Comparison of ENCODE assay signal across 31 cellular contexts in the genomic region with DNA sequence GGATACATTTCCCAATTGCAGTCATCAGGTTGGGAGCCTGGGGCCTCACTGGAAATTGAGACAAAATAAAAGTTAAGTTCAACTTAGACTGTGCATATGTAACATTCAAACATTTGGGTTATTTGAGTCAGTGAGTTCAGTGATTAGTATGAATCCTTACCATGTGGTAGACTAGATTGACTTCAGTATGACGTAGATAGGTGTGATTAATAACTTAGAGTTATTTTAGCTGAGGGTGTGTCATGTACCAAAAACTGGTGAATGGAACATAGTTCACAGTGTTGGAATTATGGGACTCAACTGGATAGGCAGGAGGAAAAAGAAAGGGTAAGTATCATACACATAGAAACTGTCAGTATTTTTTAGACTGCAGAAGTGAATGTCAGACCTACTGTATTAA. TPM values are rescaled to one million over a fixed set of nuclear protein-coding genes. Genes with fewer than 3 reads are reported as not detected.
DNase-seq lines count a peak whose midpoint lies in the region; ATAC-seq, FAIRE-seq and TF ChIP-seq lines count a peak whose summit lies in the region.
"Had no signal": no experiment of that assay in that cellular context is flagged by ENCODE, and none has a peak within 500 bp of the region (broad histone marks: within the 10 kb centered on the region; RNA-seq: fewer than 3 reads in every experiment).

No MANE protein-coding gene starts in this region.

- H3K27me3 ChIP-seq in HUES48 (ENCODE audit: control insufficient read depth, insufficient read depth, low read length) = no peaks in the 10 kb centered on the region
- H3K27me3 ChIP-seq in H1 (replicated peaks in 1 of 4; ENCODE audit: control insufficient read depth in 3 of 4, extremely low read depth in 1 of 4, insufficient read depth in 3 of 4, low read length in 3 of 4) = no peaks in the 10 kb centered on the region
- no peaks in the 10 kb centered on the region for H3K27me3 ChIP-seq in small intestine (ENCODE audit: control insufficient read depth in 2 of 2, insufficient read depth in 2 of 2, low read length in 2 of 2)
- H3K27me3 ChIP-seq: BLaER1, body of pancreas, esophagus squamous epithelium, stomach, transverse colon had no signal

- CTCF ChIA-PET in H1 (lab: Charles Lee; ENCODE audit: partially characterized antibody) = interaction anchor here (0.8 to 1.6 kb wide), 5 partner anchors 11 to 297 kb away, joined by 3 to 6 read pairs (median 3); no protein-coding TSS in a partner anchor

- peaks cover 24% of the 10 kb centered on the region for H3K4me1 ChIP-seq in HUES48 (ENCODE audit: control insufficient read depth, insufficient read depth, low read length)
- peaks cover 0 to 16% (median 5%) of the 10 kb centered on the region in 4 experiments; a peak in 5 of 7 replicates for H3K4me1 ChIP-seq in H1 (replicated peaks in 1 of 4; ENCODE audit: control insufficient read depth in 3 of 4, insufficient read depth in 4 of 4, low read length in 3 of 4)
- no peaks in the 10 kb centered on the region for H3K4me1 ChIP-seq in small intestine (ENCODE audit: control insufficient read depth in 2 of 2, insufficient read depth in 1 of 2, low read depth in 1 of 2, low read length in 1 of 2)
- H3K4me1 ChIP-seq: A549, body of pancreas, esophagus squamous epithelium, stomach, transverse colon had no signal

- H3K27ac ChIP-seq in HUES48 (ENCODE audit: low read depth, low read length) (peak overlapping the region; percentile 21), H1 (ENCODE audit: low read depth, low read length) (no peak overlapping the region), small intestine (ENCODE audit: low read depth in 1 of 2, low read length in 1 of 2) (no peak overlapping the region)
- H3K27ac ChIP-seq: A549, BLaER1, body of pancreas, esophagus squamous epithelium, KMS-11, transverse colon had no signal

- no peak overlapping the region for H2BK120ac ChIP-seq in H1 (replicated peaks; ENCODE audit: low read depth, low read length)

- H3K14ac ChIP-seq in H1 (ENCODE audit: insufficient read length) = no peak overlapping the region

- H3K9ac ChIP-seq in HUES48 (ENCODE audit: low read depth, low read length) (no peak overlapping the region), H1 (replicated peaks in 1 of 4; ENCODE audit: extremely low read depth in 1 of 4, low read depth in 3 of 4, low read length in 3 of 4) (no peak overlapping the region)
- H3K9ac ChIP-seq: BLaER1, KMS-11 had no signal

- H2BK5ac ChIP-seq in H1 (ENCODE audit: low read depth, low read length) = no peak overlapping the region

- no peak overlapping the region for H3K4me3 Mint-ChIP-seq in activated T-cell treated with anti-CD3 and anti-CD28 coated beads, Interleukin-2, amount 50 U/mL, for 72 hours
- H3K4me3 Mint-ChIP-seq: activated naive CD8-positive, alpha-beta T cell treated with anti-CD3 and anti-CD28 coated beads, Interleukin-2, amount 10 ng/mL, durations not matched to agents 7 days and 5 days; naive thymus-derived CD4-positive, alpha-beta T cell had no signal

- FAIRE-seq in H1 (lab: Jason Lieb, UNC) = no peak
- no peak for FAIRE-seq in small intestine (lab: Jason Lieb, UNC)
- FAIRE-seq: A549, H54 had no signal

- no peaks in the 10 kb centered on the region; a peak in 1 of 4 replicates for H3K79me2 ChIP-seq in H1 (ENCODE audit: control insufficient read depth in 1 of 2, insufficient read depth in 2 of 2, low read length in 2 of 2)

- H3K27ac Mint-ChIP-seq in activated T-cell treated with anti-CD3 and anti-CD28 coated beads, Interleukin-2, amount 50 U/mL, for 72 hours = no peak overlapping the region
- H3K27ac Mint-ChIP-seq: activated naive CD8-positive, alpha-beta T cell treated with anti-CD3 and anti-CD28 coated beads, Interleukin-2, amount 10 ng/mL, durations not matched to agents 7 days and 5 days had no signal

- H3K4me2 ChIP-seq in H1 (ENCODE audit: insufficient read depth in 1 of 2, low read depth in 2 of 2, low read length in 2 of 2) = peak overlapping the region in 1 of 2 experiments; percentile 25; a peak in 1 of 4 replicates
- H3K4me2 ChIP-seq: A549, BLaER1, KMS-11 had no signal

- H2AK5ac ChIP-seq in H1 (ENCODE audit: low read depth, low read length) = no peak overlapping the region

- H4K5ac ChIP-seq in H1 (ENCODE audit: insufficient read length, low read depth, low read length) = no peak overlapping the region

- no peaks in the 10 kb centered on the region for H3K9me3 ChIP-seq in HUES48 (ENCODE audit: control insufficient read depth, insufficient read depth, low read length)
- H3K9me3 ChIP-seq in H1 (ENCODE audit: insufficient read depth in 2 of 2, low read depth in 1 of 2, low read length in 1 of 2) = no peaks in the 10 kb centered on the region
- H3K9me3 ChIP-seq in small intestine (ENCODE audit: control insufficient read depth, low read depth) = no peaks in the 10 kb centered on the region
- H3K9me3 ChIP-seq: A549, BLaER1, body of pancreas, esophagus squamous epithelium, stomach, transverse colon had no signal

- no peak overlapping the region for H4K8ac ChIP-seq in H1 (ENCODE audit: extremely low read depth, insufficient read depth, low read length)

- DNase-seq in activated T-cell treated with anti-CD3 and anti-CD28 coated beads, Interleukin-2, amount 50 U/mL, for 72 hours = no peak
- DNase-seq in activated T-cell treated with anti-CD3 and anti-CD28 coated beads, Interleukin-2, amount 50 U/mL, for 1 hour = no peak
- DNase-seq in H1 (ENCODE audit: low read depth in 1 of 2, low spot score in 2 of 2) (no peak), small intestine (peak; percentile 64), NOMO-1 treated with dmso at 0.1 percent for 144 hours (lab: John Stamatoyannopoulos, UW; ENCODE audit: unreplicated experiment) (no peak), NCI-H526 (lab: John Stamatoyannopoulos, UW) (no peak)
- DNase-seq: activated CD4-positive, alpha-beta T cell treated with anti-CD3 and anti-CD28 coated beads for 1 hour; activated naive CD8-positive, alpha-beta T cell treated with anti-CD3 and anti-CD28 coated beads, Interleukin-2, amount 10 ng/mL, durations not matched to agents 7 days and 5 days; body of pancreas; COR-L47; effector CD8-positive, alpha-beta T cell; esophagus squamous epithelium; glutamatergic neuron; left cardiac atrium; MV-4-11; naive thymus-derived CD4-positive, alpha-beta T cell; NCI-H1694; NCI-H2171; NCI-H526 treated with DMSO at 0.1 percent for 48 hours; occipital lobe; retina; stimulated activated CD4-positive, alpha-beta T cell treated with anti-CD3 and anti-CD28 coated beads, Interleukin-12 subunit alpha, Interleukin-12 subunit beta, amount 100 ng/mL, for 4 hours; stimulated activated CD4-positive, alpha-beta T cell treated with anti-CD3 and anti-CD28 coated beads, Interleukin-4, amount 100 ng/mL, for 4 hours; stomach; transverse colon had no signal

- H2BK20ac ChIP-seq in H1 (ENCODE audit: low read length) = no peak overlapping the region

- TF ChIP-seq EP300 in H1 (IDR thresholded peaks at IDR 0.05; ENCODE audit: borderline replicate concordance in 1 of 2, low read depth in 2 of 2, low read length in 2 of 2) = no peak

- POLR2A ChIA-PET in H1 (lab: Charles Lee; ENCODE audit: partially characterized antibody) = interaction anchor here (0.6 to 7.6 kb wide), 24 partner anchors 8 to 736 kb away, joined by 3 to 130 read pairs (median 6); a partner anchor contains a TSS

- H3K23ac ChIP-seq in H1 (ENCODE audit: insufficient read length) = no peak overlapping the region

- peaks cover 2% of the 10 kb centered on the region; the same call in 1 of the 2 replicates for H3K23me2 ChIP-seq in H1 (ENCODE audit: low read depth, low read length)

- no peak overlapping the region for H2AFZ ChIP-seq in H1 (ENCODE audit: low read length)

- no peak overlapping the region for H2BK15ac ChIP-seq in H1 (ENCODE audit: low read length)

- no peaks in the 10 kb centered on the region for H3K9me3 Mint-ChIP-seq in activated T-cell treated with anti-CD3 and anti-CD28 coated beads, Interleukin-2, amount 50 U/mL, for 72 hours
- H3K9me3 Mint-ChIP-seq: activated naive CD8-positive, alpha-beta T cell treated with anti-CD3 and anti-CD28 coated beads, Interleukin-2, amount 10 ng/mL, durations not matched to agents 7 days and 5 days had no signal

- H3K36me3 ChIP-seq in HUES48 (ENCODE audit: control insufficient read depth, insufficient read depth, low read length) = peaks cover 58% of the 10 kb centered on the region
- H3K36me3 ChIP-seq in H1 (ENCODE audit: control insufficient read depth in 2 of 4, insufficient read depth in 4 of 4, low read length in 3 of 4) = peaks cover 16 to 52% (median 40%) of the 10 kb centered on the region in 4 experiments
- H3K36me3 ChIP-seq in small intestine (ENCODE audit: control insufficient read depth in 2 of 2, insufficient read depth in 2 of 2, low read length in 2 of 2) = no peaks in the 10 kb centered on the region
- H3K36me3 ChIP-seq: BLaER1, esophagus squamous epithelium, stomach, transverse colon had no signal

- WGBS in H1 (ENCODE audit: extremely low coverage in 1 of 2, insufficient coverage in 1 of 2, insufficient read length in 1 of 2, insufficient replicate concordance in 2 of 2, low coverage in 1 of 2, low lambda C conversion rate in 2 of 2, missing lambda C conversion rate in 1 of 2), 2 experiments = 90% methylated on average over 1 of the region's 1 CpG; no CpG with 5 or more reads in 1 of the 2 experiments
- WGBS in small intestine, 3 donors = 20 to 53% (median 25%) methylated on average over 1 of the region's 1 CpG

- ATAC-seq in activated T-cell treated with anti-CD3 and anti-CD28 coated beads, Interleukin-2, amount 50 U/mL, for 72 hours (replicated peaks in 1 of 2) = peak; percentile 58 to 85
- no peak for ATAC-seq in GM21360 (IDR thresholded peaks at IDR 0.05; ENCODE audit: unreplicated experiment)
- ATAC-seq: A549; body of pancreas; left cardiac atrium; naive thymus-derived CD4-positive, alpha-beta T cell had no signal

- H3K4me1 Mint-ChIP-seq in activated T-cell treated with anti-CD3 and anti-CD28 coated beads, Interleukin-2, amount 50 U/mL, for 72 hours (ENCODE audit: low read depth) = peaks cover 5% of the 10 kb centered on the region
- H3K4me1 Mint-ChIP-seq: activated naive CD8-positive, alpha-beta T cell treated with anti-CD3 and anti-CD28 coated beads, Interleukin-2, amount 10 ng/mL, durations not matched to agents 7 days and 5 days had no signal

- H3K56ac ChIP-seq in H1 (replicated peaks; ENCODE audit: insufficient read length, low read depth, low read length) = no peak overlapping the region

- H3K4ac ChIP-seq in H1 (replicated peaks; ENCODE audit: insufficient read length, low read depth, low read length) = no peak overlapping the region

- no peak overlapping the region for H2BK12ac ChIP-seq in H1 (ENCODE audit: low read depth, low read length)

- no peaks in the 10 kb centered on the region for H3K36me3 Mint-ChIP-seq in activated T-cell treated with anti-CD3 and anti-CD28 coated beads, Interleukin-2, amount 50 U/mL, for 72 hours (ENCODE audit: insufficient read depth in 2 of 2)
- H3K36me3 Mint-ChIP-seq: activated naive CD8-positive, alpha-beta T cell treated with anti-CD3 and anti-CD28 coated beads, Interleukin-2, amount 10 ng/mL, durations not matched to agents 7 days and 5 days; naive thymus-derived CD4-positive, alpha-beta T cell had no signal

- TF ChIP-seq POLR2A in H1 (IDR thresholded peaks at IDR 0.05; ENCODE audit: control extremely low read depth in 1 of 2, low read depth in 2 of 2, low read length in 2 of 2) = no peak

- TF ChIP-seq CTCF in H1 (IDR thresholded peaks at IDR 0.05; ENCODE audit: control extremely low read depth in 1 of 3, insufficient read depth in 1 of 3, low read depth in 1 of 3, low read length in 3 of 3) = no peak

- H3K27me3 Mint-ChIP-seq in activated T-cell treated with anti-CD3 and anti-CD28 coated beads, Interleukin-2, amount 50 U/mL, for 72 hours (ENCODE audit: low read depth) = no peaks in the 10 kb centered on the region

- no peak overlapping the region for H4K91ac ChIP-seq in H1 (replicated peaks; ENCODE audit: insufficient read length, low read length)

- no peak overlapping the region for H3K18ac ChIP-seq in H1 (ENCODE audit: extremely low read depth, low read length)

- no peak for TF ChIP-seq RAD21 in H1 (IDR thresholded peaks at IDR 0.05 in 1 of 2, conservative IDR thresholded peaks at IDR 0.05 in 1 of 2; ENCODE audit: low read depth in 2 of 2, low read length in 2 of 2)

- peaks cover 5 to 11% of the 10 kb centered on the region in 2 experiments for H4K20me1 ChIP-seq in H1 (replicated peaks in 1 of 2; ENCODE audit: control insufficient read depth in 1 of 2, insufficient read depth in 2 of 2, low read length in 2 of 2)
- H4K20me1 ChIP-seq: BLaER1 had no signal

- H3K4me3 ChIP-seq in HUES48 (ENCODE audit: low read depth, low read length) (no peak overlapping the region), H1 (ENCODE audit: extremely low read depth in 1 of 4, insufficient read depth in 2 of 4, low read depth in 3 of 4, low read length in 4 of 4) (no peak overlapping the region), small intestine (ENCODE audit: low read depth in 1 of 2, low read length in 2 of 2) (no peak overlapping the region)
- H3K4me3 ChIP-seq: A549, BLaER1, body of pancreas, esophagus squamous epithelium, stomach, transverse colon had no signal

- no peaks in the 10 kb centered on the region for H3K79me1 ChIP-seq in H1 (ENCODE audit: low read depth, low read length)

RNA-seq across cellular contexts. Expression of a gene that starts 7.9 kb away (rescaled TPM):
- not detected for total RNA-seq in activated T-cell treated with anti-CD3 and anti-CD28 coated beads, Interleukin-2, amount 50 U/mL, for 72 hours
- total RNA-seq in H1 (2021; fragmentation: NEBNext Ultra II Directional; extraction: Animal tissue kit (Norgen Biotek cat#: 25700)) = 0.75 and 0.93 TPM in 2 replicates
- 0.82 and 1.3 TPM in 2 replicates for polyA plus RNA-seq in H1 (2011; rRNA removed)
- polyA plus RNA-seq in H1 (2011; cell fraction: cytosol; rRNA removed) = 0.63 TPM
- 2.7 TPM for polyA plus RNA-seq in H1 (2011; cell fraction: nucleus; rRNA removed)
- 0.52 to 0.83 TPM (median 0.59 TPM) in 4 replicates for polyA plus RNA-seq in H1 (2012, experiment 1 of 2)
- 0.24 TPM for polyA plus RNA-seq in H1 (2012, experiment 2 of 2)
- polyA plus RNA-seq in H1 (2013, experiment 1 of 2) = 0.79 TPM
- 0.72 TPM for polyA plus RNA-seq in H1 (2013, experiment 2 of 2)
- polyA minus RNA-seq in H1 (2011; rRNA and poly(A)+ RNA removed) = 0.85 and 1.4 TPM in 2 replicates
- polyA minus RNA-seq in H1 (2011; cell fraction: cytosol; rRNA and poly(A)+ RNA removed) = 1.5 TPM
- 2.4 TPM for polyA minus RNA-seq in H1 (2011; cell fraction: nucleus; rRNA and poly(A)+ RNA removed)
- polyA plus RNA-seq in small intestine = 10 to 100 TPM in 1 of 3 donors, 1 to 10 TPM in 2; 7.8 to 10.9 (median 8.9) TPM
- total RNA-seq: activated naive CD8-positive, alpha-beta T cell treated with anti-CD3 and anti-CD28 coated beads, Interleukin-2, amount 10 ng/mL, durations not matched to agents 7 days and 5 days; naive thymus-derived CD4-positive, alpha-beta T cell had no signal
- polyA plus RNA-seq: A549; naive thymus-derived CD4-positive, alpha-beta T cell had no signal

RNA-seq across cellular contexts. Expression of a gene that starts 56.1 kb away (rescaled TPM):
- not detected for total RNA-seq in activated T-cell treated with anti-CD3 and anti-CD28 coated beads, Interleukin-2, amount 50 U/mL, for 72 hours
- 0.13 TPM in 2 replicates for total RNA-seq in H1 (2021; fragmentation: NEBNext Ultra II Directional; extraction: Animal tissue kit (Norgen Biotek cat#: 25700))
- polyA plus RNA-seq in H1 (2011; rRNA removed) = 0.09 and 0.17 TPM in 2 replicates
- polyA plus RNA-seq in H1 (2011; cell fraction: cytosol; rRNA removed) = 0.16 TPM
- 0.11 TPM for polyA plus RNA-seq in H1 (2011; cell fraction: nucleus; rRNA removed)
- polyA plus RNA-seq in H1 (2012, experiment 1 of 2) = 0.15 to 0.17 TPM in 2 of 4 replicates, not detected in the others
- 0.10 TPM for polyA plus RNA-seq in H1 (2012, experiment 2 of 2)
- polyA plus RNA-seq in H1 (2013, experiment 1 of 2) = 0.06 TPM
- polyA plus RNA-seq in H1 (2013, experiment 2 of 2) = 0.04 TPM
- not detected in 2 replicates for polyA minus RNA-seq in H1 (2011; rRNA and poly(A)+ RNA removed)
- not detected for polyA minus RNA-seq in H1 (2011; cell fraction: cytosol; rRNA and poly(A)+ RNA removed)
- not detected for polyA minus RNA-seq in H1 (2011; cell fraction: nucleus; rRNA and poly(A)+ RNA removed)
- polyA plus RNA-seq in small intestine = 10 to 100 TPM in 1 of 3 donors, 1 to 10 TPM in 1, under 1 TPM in 1; 0.45 to 47.7 (median 1.9) TPM
- total RNA-seq: activated naive CD8-positive, alpha-beta T cell treated with anti-CD3 and anti-CD28 coated beads, Interleukin-2, amount 10 ng/mL, durations not matched to agents 7 days and 5 days; naive thymus-derived CD4-positive, alpha-beta T cell had no signal
- polyA plus RNA-seq: A549; naive thymus-derived CD4-positive, alpha-beta T cell had no signal
